Comparison of ENCODE assay signal across 1 cellular context in the genomic region with DNA sequence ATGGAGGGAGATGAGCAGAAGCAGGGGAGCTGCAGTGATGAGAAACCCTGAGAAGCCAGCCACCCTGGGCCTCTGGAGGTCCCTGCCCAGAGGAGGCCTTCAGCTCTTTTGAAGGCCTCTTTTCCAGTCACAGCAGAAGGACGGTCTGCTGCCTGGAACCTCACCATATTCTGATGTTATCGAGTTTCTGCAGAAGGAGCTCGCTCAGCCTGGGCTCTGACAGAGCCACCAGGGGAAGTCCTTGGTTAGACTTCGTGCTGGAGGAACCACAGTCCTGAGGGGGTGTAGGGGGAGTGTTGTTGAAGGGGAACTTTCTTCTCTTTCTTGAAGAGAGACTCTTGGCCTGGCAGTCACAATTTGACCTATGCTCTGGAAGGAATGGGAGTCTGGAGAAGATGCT.
TF ChIP-seq lines count a peak whose summit lies in the region.

No MANE protein-coding gene starts in this region.

TF ChIP-seq in GM12878, 131 proteins besides CTCF, POLR2A, EP300 and RAD21 (continued from another document and continues in another):
- TF ChIP-seq, protein P1, sequence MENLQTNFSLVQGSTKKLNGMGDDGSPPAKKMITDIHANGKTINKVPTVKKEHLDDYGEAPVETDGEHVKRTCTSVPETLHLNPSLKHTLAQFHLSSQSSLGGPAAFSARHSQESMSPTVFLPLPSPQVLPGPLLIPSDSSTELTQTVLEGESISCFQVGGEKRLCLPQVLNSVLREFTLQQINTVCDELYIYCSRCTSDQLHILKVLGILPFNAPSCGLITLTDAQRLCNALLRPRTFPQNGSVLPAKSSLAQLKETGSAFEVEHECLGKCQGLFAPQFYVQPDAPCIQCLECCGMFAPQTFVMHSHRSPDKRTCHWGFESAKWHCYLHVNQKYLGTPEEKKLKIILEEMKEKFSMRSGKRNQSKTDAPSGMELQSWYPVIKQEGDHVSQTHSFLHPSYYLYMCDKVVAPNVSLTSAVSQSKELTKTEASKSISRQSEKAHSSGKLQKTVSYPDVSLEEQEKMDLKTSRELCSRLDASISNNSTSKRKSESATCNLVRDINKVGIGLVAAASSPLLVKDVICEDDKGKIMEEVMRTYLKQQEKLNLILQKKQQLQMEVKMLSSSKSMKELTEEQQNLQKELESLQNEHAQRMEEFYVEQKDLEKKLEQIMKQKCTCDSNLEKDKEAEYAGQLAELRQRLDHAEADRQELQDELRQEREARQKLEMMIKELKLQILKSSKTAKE (IDR thresholded peaks at IDR 0.05; ENCODE audit: low read depth, poor library complexity, severe bottlenecking), result peak; percentile 25
- TF ChIP-seq LARP7 (IDR thresholded peaks at IDR 0.05), result no peak
- 0 out of 4 replicates have a peak, but pooled peaks of 1 of the 2 experiments have one; percentile 53 for TF ChIP-seq BHLHE40 (IDR thresholded peaks at IDR 0.05; ENCODE audit: borderline replicate concordance in 1 of 2, low read depth in 2 of 2, low read length in 1 of 2)
- TF ChIP-seq, protein P2, sequence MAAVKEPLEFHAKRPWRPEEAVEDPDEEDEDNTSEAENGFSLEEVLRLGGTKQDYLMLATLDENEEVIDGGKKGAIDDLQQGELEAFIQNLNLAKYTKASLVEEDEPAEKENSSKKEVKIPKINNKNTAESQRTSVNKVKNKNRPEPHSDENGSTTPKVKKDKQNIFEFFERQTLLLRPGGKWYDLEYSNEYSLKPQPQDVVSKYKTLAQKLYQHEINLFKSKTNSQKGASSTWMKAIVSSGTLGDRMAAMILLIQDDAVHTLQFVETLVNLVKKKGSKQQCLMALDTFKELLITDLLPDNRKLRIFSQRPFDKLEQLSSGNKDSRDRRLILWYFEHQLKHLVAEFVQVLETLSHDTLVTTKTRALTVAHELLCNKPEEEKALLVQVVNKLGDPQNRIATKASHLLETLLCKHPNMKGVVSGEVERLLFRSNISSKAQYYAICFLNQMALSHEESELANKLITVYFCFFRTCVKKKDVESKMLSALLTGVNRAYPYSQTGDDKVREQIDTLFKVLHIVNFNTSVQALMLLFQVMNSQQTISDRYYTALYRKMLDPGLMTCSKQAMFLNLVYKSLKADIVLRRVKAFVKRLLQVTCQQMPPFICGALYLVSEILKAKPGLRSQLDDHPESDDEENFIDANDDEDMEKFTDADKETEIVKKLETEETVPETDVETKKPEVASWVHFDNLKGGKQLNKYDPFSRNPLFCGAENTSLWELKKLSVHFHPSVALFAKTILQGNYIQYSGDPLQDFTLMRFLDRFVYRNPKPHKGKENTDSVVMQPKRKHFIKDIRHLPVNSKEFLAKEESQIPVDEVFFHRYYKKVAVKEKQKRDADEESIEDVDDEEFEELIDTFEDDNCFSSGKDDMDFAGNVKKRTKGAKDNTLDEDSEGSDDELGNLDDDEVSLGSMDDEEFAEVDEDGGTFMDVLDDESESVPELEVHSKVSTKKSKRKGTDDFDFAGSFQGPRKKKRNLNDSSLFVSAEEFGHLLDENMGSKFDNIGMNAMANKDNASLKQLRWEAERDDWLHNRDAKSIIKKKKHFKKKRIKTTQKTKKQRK (IDR thresholded peaks at IDR 0.05; ENCODE audit: low read depth, low read length), result no peak
- no peak for TF ChIP-seq KAT2A (conservative IDR thresholded peaks at IDR 0.05; ENCODE audit: control insufficient read depth, low read depth, low read length)
- no peak for TF ChIP-seq YBX1 (IDR thresholded peaks at IDR 0.05)
- no peak for TF ChIP-seq MTA2 (IDR thresholded peaks at IDR 0.05; ENCODE audit: low read depth)
- peak; percentile 21; the same call in 1 of the 2 replicates for TF ChIP-seq PML (IDR thresholded peaks at IDR 0.05; ENCODE audit: low read length)
- no peak for TF ChIP-seq BRCA1 (IDR thresholded peaks at IDR 0.05; ENCODE audit: low read depth, low read length)
- no peak for TF ChIP-seq ZSCAN29 (IDR thresholded peaks at IDR 0.05)
- TF ChIP-seq, protein P3, sequence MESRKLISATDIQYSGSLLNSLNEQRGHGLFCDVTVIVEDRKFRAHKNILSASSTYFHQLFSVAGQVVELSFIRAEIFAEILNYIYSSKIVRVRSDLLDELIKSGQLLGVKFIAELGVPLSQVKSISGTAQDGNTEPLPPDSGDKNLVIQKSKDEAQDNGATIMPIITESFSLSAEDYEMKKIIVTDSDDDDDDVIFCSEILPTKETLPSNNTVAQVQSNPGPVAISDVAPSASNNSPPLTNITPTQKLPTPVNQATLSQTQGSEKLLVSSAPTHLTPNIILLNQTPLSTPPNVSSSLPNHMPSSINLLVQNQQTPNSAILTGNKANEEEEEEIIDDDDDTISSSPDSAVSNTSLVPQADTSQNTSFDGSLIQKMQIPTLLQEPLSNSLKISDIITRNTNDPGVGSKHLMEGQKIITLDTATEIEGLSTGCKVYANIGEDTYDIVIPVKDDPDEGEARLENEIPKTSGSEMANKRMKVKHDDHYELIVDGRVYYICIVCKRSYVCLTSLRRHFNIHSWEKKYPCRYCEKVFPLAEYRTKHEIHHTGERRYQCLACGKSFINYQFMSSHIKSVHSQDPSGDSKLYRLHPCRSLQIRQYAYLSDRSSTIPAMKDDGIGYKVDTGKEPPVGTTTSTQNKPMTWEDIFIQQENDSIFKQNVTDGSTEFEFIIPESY (IDR thresholded peaks at IDR 0.05), result no peak
- TF ChIP-seq SUPT20H (IDR thresholded peaks at IDR 0.05; ENCODE audit: borderline replicate concordance, control insufficient read depth, low read depth, low read length), result no peak
- no peak for TF ChIP-seq NFXL1 (IDR thresholded peaks at IDR 0.05; ENCODE audit: borderline replicate concordance)
- TF ChIP-seq, protein P4, sequence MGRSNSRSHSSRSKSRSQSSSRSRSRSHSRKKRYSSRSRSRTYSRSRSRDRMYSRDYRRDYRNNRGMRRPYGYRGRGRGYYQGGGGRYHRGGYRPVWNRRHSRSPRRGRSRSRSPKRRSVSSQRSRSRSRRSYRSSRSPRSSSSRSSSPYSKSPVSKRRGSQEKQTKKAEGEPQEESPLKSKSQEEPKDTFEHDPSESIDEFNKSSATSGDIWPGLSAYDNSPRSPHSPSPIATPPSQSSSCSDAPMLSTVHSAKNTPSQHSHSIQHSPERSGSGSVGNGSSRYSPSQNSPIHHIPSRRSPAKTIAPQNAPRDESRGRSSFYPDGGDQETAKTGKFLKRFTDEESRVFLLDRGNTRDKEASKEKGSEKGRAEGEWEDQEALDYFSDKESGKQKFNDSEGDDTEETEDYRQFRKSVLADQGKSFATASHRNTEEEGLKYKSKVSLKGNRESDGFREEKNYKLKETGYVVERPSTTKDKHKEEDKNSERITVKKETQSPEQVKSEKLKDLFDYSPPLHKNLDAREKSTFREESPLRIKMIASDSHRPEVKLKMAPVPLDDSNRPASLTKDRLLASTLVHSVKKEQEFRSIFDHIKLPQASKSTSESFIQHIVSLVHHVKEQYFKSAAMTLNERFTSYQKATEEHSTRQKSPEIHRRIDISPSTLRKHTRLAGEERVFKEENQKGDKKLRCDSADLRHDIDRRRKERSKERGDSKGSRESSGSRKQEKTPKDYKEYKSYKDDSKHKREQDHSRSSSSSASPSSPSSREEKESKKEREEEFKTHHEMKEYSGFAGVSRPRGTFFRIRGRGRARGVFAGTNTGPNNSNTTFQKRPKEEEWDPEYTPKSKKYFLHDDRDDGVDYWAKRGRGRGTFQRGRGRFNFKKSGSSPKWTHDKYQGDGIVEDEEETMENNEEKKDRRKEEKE (IDR thresholded peaks at IDR 0.05), result no peak
- TF ChIP-seq, protein P5, sequence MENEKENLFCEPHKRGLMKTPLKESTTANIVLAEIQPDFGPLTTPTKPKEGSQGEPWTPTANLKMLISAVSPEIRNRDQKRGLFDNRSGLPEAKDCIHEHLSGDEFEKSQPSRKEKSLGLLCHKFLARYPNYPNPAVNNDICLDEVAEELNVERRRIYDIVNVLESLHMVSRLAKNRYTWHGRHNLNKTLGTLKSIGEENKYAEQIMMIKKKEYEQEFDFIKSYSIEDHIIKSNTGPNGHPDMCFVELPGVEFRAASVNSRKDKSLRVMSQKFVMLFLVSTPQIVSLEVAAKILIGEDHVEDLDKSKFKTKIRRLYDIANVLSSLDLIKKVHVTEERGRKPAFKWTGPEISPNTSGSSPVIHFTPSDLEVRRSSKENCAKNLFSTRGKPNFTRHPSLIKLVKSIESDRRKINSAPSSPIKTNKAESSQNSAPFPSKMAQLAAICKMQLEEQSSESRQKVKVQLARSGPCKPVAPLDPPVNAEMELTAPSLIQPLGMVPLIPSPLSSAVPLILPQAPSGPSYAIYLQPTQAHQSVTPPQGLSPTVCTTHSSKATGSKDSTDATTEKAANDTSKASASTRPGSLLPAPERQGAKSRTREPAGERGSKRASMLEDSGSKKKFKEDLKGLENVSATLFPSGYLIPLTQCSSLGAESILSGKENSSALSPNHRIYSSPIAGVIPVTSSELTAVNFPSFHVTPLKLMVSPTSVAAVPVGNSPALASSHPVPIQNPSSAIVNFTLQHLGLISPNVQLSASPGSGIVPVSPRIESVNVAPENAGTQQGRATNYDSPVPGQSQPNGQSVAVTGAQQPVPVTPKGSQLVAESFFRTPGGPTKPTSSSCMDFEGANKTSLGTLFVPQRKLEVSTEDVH (IDR thresholded peaks at IDR 0.05; ENCODE audit: low read depth, partially characterized antibody), result no peak
- TF ChIP-seq MYC (IDR thresholded peaks at IDR 0.05; ENCODE audit: insufficient read depth, insufficient read length, insufficient replicate concordance, low read length, severe bottlenecking), result no peak
- TF ChIP-seq SUZ12 (IDR thresholded peaks at IDR 0.05; ENCODE audit: unreplicated experiment), result no peak
- TF ChIP-seq ZNF207 (IDR thresholded peaks at IDR 0.05; ENCODE audit: borderline replicate concordance), result no peak
- TF ChIP-seq BMI1 (IDR thresholded peaks at IDR 0.05; ENCODE audit: borderline replicate concordance), result no peak
- no peak for TF ChIP-seq SRF (IDR thresholded peaks at IDR 0.05; ENCODE audit: low read depth in 2 of 2, low read length in 2 of 2)
- no peak for TF ChIP-seq KLF5 (IDR thresholded peaks at IDR 0.05; ENCODE audit: partially characterized antibody)
- TF ChIP-seq, protein P6, sequence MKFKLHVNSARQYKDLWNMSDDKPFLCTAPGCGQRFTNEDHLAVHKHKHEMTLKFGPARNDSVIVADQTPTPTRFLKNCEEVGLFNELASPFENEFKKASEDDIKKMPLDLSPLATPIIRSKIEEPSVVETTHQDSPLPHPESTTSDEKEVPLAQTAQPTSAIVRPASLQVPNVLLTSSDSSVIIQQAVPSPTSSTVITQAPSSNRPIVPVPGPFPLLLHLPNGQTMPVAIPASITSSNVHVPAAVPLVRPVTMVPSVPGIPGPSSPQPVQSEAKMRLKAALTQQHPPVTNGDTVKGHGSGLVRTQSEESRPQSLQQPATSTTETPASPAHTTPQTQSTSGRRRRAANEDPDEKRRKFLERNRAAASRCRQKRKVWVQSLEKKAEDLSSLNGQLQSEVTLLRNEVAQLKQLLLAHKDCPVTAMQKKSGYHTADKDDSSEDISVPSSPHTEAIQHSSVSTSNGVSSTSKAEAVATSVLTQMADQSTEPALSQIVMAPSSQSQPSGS (IDR thresholded peaks at IDR 0.05; ENCODE audit: low read length), result no peak
- no peak for TF ChIP-seq NR2F1 (conservative IDR thresholded peaks at IDR 0.05)
- TF ChIP-seq TARDBP (IDR thresholded peaks at IDR 0.05; ENCODE audit: borderline replicate concordance), result no peak
- TF ChIP-seq, protein P7, sequence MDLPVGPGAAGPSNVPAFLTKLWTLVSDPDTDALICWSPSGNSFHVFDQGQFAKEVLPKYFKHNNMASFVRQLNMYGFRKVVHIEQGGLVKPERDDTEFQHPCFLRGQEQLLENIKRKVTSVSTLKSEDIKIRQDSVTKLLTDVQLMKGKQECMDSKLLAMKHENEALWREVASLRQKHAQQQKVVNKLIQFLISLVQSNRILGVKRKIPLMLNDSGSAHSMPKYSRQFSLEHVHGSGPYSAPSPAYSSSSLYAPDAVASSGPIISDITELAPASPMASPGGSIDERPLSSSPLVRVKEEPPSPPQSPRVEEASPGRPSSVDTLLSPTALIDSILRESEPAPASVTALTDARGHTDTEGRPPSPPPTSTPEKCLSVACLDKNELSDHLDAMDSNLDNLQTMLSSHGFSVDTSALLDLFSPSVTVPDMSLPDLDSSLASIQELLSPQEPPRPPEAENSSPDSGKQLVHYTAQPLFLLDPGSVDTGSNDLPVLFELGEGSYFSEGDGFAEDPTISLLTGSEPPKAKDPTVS (IDR thresholded peaks at IDR 0.05; ENCODE audit: low read depth, low read length), result no peak
- TF ChIP-seq ZNF384 (IDR thresholded peaks at IDR 0.05; ENCODE audit: borderline replicate concordance, low read depth, low read length), result no peak
- TF ChIP-seq, protein P8, sequence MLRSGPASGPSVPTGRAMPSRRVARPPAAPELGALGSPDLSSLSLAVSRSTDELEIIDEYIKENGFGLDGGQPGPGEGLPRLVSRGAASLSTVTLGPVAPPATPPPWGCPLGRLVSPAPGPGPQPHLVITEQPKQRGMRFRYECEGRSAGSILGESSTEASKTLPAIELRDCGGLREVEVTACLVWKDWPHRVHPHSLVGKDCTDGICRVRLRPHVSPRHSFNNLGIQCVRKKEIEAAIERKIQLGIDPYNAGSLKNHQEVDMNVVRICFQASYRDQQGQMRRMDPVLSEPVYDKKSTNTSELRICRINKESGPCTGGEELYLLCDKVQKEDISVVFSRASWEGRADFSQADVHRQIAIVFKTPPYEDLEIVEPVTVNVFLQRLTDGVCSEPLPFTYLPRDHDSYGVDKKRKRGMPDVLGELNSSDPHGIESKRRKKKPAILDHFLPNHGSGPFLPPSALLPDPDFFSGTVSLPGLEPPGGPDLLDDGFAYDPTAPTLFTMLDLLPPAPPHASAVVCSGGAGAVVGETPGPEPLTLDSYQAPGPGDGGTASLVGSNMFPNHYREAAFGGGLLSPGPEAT (IDR thresholded peaks at IDR 0.05; ENCODE audit: low read depth), result peak; percentile 53; the same call in 1 of the 2 replicates
- TF ChIP-seq WRNIP1 (IDR thresholded peaks at IDR 0.05; ENCODE audit: borderline replicate concordance, low read depth, low read length), result no peak
- no peak for TF ChIP-seq NFYA (IDR thresholded peaks at IDR 0.05; ENCODE audit: borderline replicate concordance, low read depth, low read length)
- TF ChIP-seq, protein P9, sequence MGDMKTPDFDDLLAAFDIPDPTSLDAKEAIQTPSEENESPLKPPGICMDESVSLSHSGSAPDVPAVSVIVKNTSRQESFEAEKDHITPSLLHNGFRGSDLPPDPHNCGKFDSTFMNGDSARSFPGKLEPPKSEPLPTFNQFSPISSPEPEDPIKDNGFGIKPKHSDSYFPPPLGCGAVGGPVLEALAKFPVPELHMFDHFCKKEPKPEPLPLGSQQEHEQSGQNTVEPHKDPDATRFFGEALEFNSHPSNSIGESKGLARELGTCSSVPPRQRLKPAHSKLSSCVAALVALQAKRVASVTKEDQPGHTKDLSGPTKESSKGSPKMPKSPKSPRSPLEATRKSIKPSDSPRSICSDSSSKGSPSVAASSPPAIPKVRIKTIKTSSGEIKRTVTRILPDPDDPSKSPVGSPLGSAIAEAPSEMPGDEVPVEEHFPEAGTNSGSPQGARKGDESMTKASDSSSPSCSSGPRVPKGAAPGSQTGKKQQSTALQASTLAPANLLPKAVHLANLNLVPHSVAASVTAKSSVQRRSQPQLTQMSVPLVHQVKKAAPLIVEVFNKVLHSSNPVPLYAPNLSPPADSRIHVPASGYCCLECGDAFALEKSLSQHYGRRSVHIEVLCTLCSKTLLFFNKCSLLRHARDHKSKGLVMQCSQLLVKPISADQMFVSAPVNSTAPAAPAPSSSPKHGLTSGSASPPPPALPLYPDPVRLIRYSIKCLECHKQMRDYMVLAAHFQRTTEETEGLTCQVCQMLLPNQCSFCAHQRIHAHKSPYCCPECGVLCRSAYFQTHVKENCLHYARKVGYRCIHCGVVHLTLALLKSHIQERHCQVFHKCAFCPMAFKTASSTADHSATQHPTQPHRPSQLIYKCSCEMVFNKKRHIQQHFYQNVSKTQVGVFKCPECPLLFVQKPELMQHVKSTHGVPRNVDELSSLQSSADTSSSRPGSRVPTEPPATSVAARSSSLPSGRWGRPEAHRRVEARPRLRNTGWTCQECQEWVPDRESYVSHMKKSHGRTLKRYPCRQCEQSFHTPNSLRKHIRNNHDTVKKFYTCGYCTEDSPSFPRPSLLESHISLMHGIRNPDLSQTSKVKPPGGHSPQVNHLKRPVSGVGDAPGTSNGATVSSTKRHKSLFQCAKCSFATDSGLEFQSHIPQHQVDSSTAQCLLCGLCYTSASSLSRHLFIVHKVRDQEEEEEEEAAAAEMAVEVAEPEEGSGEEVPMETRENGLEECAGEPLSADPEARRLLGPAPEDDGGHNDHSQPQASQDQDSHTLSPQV (IDR thresholded peaks at IDR 0.05), result peak; percentile 63; the same call in 1 of the 2 replicates
